ENCODE assay signal across 18 cellular contexts in the genomic region with DNA sequence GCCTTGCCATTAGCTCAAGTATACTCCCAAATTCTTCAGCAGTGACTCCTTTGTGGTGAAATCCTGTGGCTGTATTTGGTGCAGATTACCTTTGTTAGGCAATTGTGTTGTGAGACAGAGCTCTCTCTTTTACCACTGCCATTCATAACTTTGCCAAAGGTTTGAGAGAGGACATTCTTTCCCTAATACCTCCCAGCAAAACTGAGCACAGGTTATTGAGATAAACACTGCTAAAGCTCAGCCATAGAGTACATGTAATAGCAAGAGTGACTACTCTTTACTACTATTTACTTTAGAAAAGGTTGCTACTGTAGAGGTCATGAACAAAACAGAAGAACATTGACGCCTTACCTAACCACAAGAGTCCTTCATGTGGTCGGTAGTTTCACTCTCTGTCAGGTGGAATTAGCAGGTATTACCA.
DNase-seq lines count a peak whose midpoint lies in the region; ATAC-seq and TF ChIP-seq lines count a peak whose summit lies in the region.
"Had no signal": no experiment of that assay in that cellular context is flagged by ENCODE, and none has a peak within 500 bp of the region (broad histone marks: within the 10 kb centered on the region; RNA-seq: fewer than 3 reads in every experiment).

No MANE protein-coding gene starts in this region.

- H3K27ac Mint-ChIP-seq in activated T-helper 17 cell treated with anti-CD3 and anti-CD28 coated beads, Interleukin-2, amount 50 U/mL, for 72 hours, result no peak overlapping the region
- H3K27ac Mint-ChIP-seq: activated T-helper 2 cell treated with anti-CD3 and anti-CD28 coated beads, Interferon-gamma antibody, Interleukin-2, Interleukin-4, amounts not matched to agents 10 μg/mL and 5 μg/mL and 100 μg/mL, durations not matched to agents 14 hours and 24 hours and 36 hours; H9; T-helper 1 cell treated with Interleukin-12 subunit alpha and Interleukin-12 subunit beta and Interleukin-4 antibody, amounts not matched to agents 30 μg/mL and 1 μg/mL, for 36 hours had no signal

- ATAC-seq in HG03432 (IDR thresholded peaks at IDR 0.05; ENCODE audit: unreplicated experiment) (peak; percentile 83), foreskin keratinocyte (peak; percentile 62), HG02852 (IDR thresholded peaks at IDR 0.05; ENCODE audit: unreplicated experiment) (no peak), GM19351 (IDR thresholded peaks at IDR 0.05; ENCODE audit: unreplicated experiment) (no peak)
- no peak for ATAC-seq in activated T-helper 17 cell treated with anti-CD3 and anti-CD28 coated beads, Interleukin-2, amount 50 U/mL, for 72 hours (replicated peaks)

- no peaks in the 10 kb centered on the region for H3K36me3 Mint-ChIP-seq in activated T-helper 17 cell treated with anti-CD3 and anti-CD28 coated beads, Interleukin-2, amount 50 U/mL, for 72 hours (ENCODE audit: low read depth)

- intact Hi-C loops in uterus (cut with DNase I; ENCODE audit: low total_unique reads), result no loop called here

- no peaks in the 10 kb centered on the region for H3K9me3 ChIP-seq in uterus
- H3K9me3 ChIP-seq: upper lobe of left lung had no signal

- H3K4me3 Mint-ChIP-seq in activated T-helper 17 cell treated with anti-CD3 and anti-CD28 coated beads, Interleukin-2, amount 50 U/mL, for 72 hours, result no peak overlapping the region
- H3K4me3 Mint-ChIP-seq: H9; T-helper 1 cell treated with Interleukin-12 subunit alpha and Interleukin-12 subunit beta and Interleukin-4 antibody, amounts not matched to agents 30 μg/mL and 1 μg/mL, for 36 hours had no signal

- no peaks in the 10 kb centered on the region for H3K36me3 ChIP-seq in uterus
- H3K36me3 ChIP-seq: cardiac muscle cell, upper lobe of left lung had no signal

- H3K27me3 ChIP-seq in foreskin keratinocyte (no peaks in the 10 kb centered on the region), uterus (no peaks in the 10 kb centered on the region)
- H3K27me3 ChIP-seq: upper lobe of left lung had no signal

- peaks cover 4% of the 10 kb centered on the region for H3K9me3 Mint-ChIP-seq in activated T-helper 17 cell treated with anti-CD3 and anti-CD28 coated beads, Interleukin-2, amount 50 U/mL, for 72 hours
- H3K9me3 Mint-ChIP-seq: T-helper 1 cell treated with Interleukin-12 subunit alpha and Interleukin-12 subunit beta and Interleukin-4 antibody, amounts not matched to agents 30 μg/mL and 1 μg/mL, for 36 hours had no signal

- no peaks in the 10 kb centered on the region for H3K4me1 Mint-ChIP-seq in activated T-helper 17 cell treated with anti-CD3 and anti-CD28 coated beads, Interleukin-2, amount 50 U/mL, for 72 hours

- H3K4me1 ChIP-seq in foreskin keratinocyte, result no peaks in the 10 kb centered on the region
- no peaks in the 10 kb centered on the region for H3K4me1 ChIP-seq in uterus
- H3K4me1 ChIP-seq: upper lobe of left lung had no signal

- H3K27ac ChIP-seq in foreskin keratinocyte (no peak overlapping the region), uterus (no peak overlapping the region)
- H3K27ac ChIP-seq: cardiac muscle cell, upper lobe of left lung had no signal

- H3K27me3 Mint-ChIP-seq in activated T-helper 17 cell treated with anti-CD3 and anti-CD28 coated beads, Interleukin-2, amount 50 U/mL, for 72 hours, result no peaks in the 10 kb centered on the region

- TF ChIP-seq CTCF in foreskin keratinocyte (conservative IDR thresholded peaks at IDR 0.05), result no peak
- no peak for TF ChIP-seq CTCF in uterus (IDR thresholded peaks at IDR 0.05)

- TF ChIP-seq POLR2A in uterus (IDR thresholded peaks at IDR 0.05), result no peak

- DNase-seq in AG08395 (ENCODE audit: low spot score) (peak; percentile 59), amniotic epithelial cell (ENCODE audit: low read depth) (peak; percentile 89), foreskin keratinocyte (peak; percentile 75 to 86), uterus (no peak)
- DNase-seq: activated CD4-positive, alpha-beta T cell treated with anti-CD3 and anti-CD28 coated beads for 48 hours; DMS153; H9; midbrain; NCI-H1092; NCI-H2227 treated with DMSO at 0.1 percent for 48 hours had no signal

- no peak overlapping the region for H3K4me3 ChIP-seq in uterus
- H3K4me3 ChIP-seq: cardiac muscle cell, upper lobe of left lung had no signal

Comparison
In these comparisons a context has a peak if more than half of its experiments do, and no peak if none do; other contexts are left out.
1. DNase-seq: peak in AG08395 (single experiment), amniotic epithelial cell (single experiment) and foreskin keratinocyte (2 of 2); none in uterus (0 of 2).
2. ATAC-seq: peak in HG03432 (single experiment) and foreskin keratinocyte (single experiment); none in activated T-helper 17 cell treated with anti-CD3 and anti-CD28 coated beads, Interleukin-2, amount 50 U/mL, for 72 hours (single experiment), HG02852 (single experiment) and GM19351 (single experiment).